Comparison of ENCODE assay signal across 18 cellular contexts in genomic region chr11:26931248-26931631, GRCh38.
A peak's percentile ranks its signal among the peaks of the same experiment; 100 is the strongest.
DNase-seq lines count a peak whose midpoint lies in the region; ATAC-seq and TF ChIP-seq lines count a peak whose summit lies in the region.
"Had no signal": no experiment of that assay in that cellular context is flagged by ENCODE, and none has a peak within 500 bp of the region (broad histone marks: within the 10 kb centered on the region; RNA-seq: fewer than 3 reads in every experiment).

No MANE protein-coding gene starts in this region.

- H3K36me3 Mint-ChIP-seq in nephron (ENCODE audit: low read depth) = no peaks in the 10 kb centered on the region
- no peaks in the 10 kb centered on the region for H3K36me3 Mint-ChIP-seq in CD14-positive monocyte

- H3K36me3 ChIP-seq in esophagus muscularis mucosa (no peaks in the 10 kb centered on the region), testis (ENCODE audit: low read depth, missing control alignments) (no peaks in the 10 kb centered on the region), lower lobe of right lung (no peaks in the 10 kb centered on the region)
- H3K36me3 ChIP-seq: left lung had no signal

- H3K9me3 Mint-ChIP-seq in nephron (peaks cover 10% of the 10 kb centered on the region), CD14-positive monocyte (peaks cover 2 to 9% (median 5%) of the 10 kb centered on the region in 7 donors)

- H3K9me3 ChIP-seq in esophagus muscularis mucosa (no peaks in the 10 kb centered on the region), testis (no peaks in the 10 kb centered on the region), lower lobe of right lung (no peaks in the 10 kb centered on the region)

- no peak for ATAC-seq in lower lobe of right lung
- ATAC-seq: activated CD4-positive, CD25-positive, alpha-beta regulatory T cell treated with anti-CD3 and anti-CD28 coated beads, Interleukin-2, amount 50 U/mL, for 24 hours; GM12878; HCT116 had no signal

- H3K27ac ChIP-seq in esophagus muscularis mucosa (replicated peaks in 1 of 4) = peak overlapping the region in 3 of 4 donors; percentile 15 to 20 (median 17)
- H3K27ac ChIP-seq in testis = no peak overlapping the region
- no peak overlapping the region for H3K27ac ChIP-seq in lower lobe of right lung
- H3K27ac ChIP-seq: left lung had no signal

- H3K4me1 ChIP-seq in esophagus muscularis mucosa = peaks cover 0 to 25% (median 12%) of the 10 kb centered on the region in 4 donors
- H3K4me1 ChIP-seq in testis = no peaks in the 10 kb centered on the region
- peaks cover 4% of the 10 kb centered on the region for H3K4me1 ChIP-seq in lower lobe of right lung
- H3K4me1 ChIP-seq: left lung had no signal

- peaks cover 25% of the 10 kb centered on the region for H3K4me1 Mint-ChIP-seq in nephron
- no peaks in the 10 kb centered on the region for H3K4me1 Mint-ChIP-seq in CD14-positive monocyte

- no peak for TF ChIP-seq CTCF in AG10803 (conservative IDR thresholded peaks at IDR 0.05; ENCODE audit: low read length)
- no peak for TF ChIP-seq CTCF in esophagus muscularis mucosa (IDR thresholded peaks at IDR 0.05)
- no peak for TF ChIP-seq CTCF in nephron (IDR thresholded peaks at IDR 0.05; ENCODE audit: unreplicated experiment in 3 of 3)
- no peak for TF ChIP-seq CTCF in testis (IDR thresholded peaks at IDR 0.05)
- TF ChIP-seq CTCF in CD14-positive monocyte (IDR thresholded peaks at IDR 0.05) = no peak
- TF ChIP-seq CTCF in lower lobe of right lung (IDR thresholded peaks at IDR 0.05) = no peak

- H3K27ac Mint-ChIP-seq in nephron (peak overlapping the region in 2 of 3 experiments; percentile 38 to 43), CD14-positive monocyte (no peak overlapping the region)
- H3K27ac Mint-ChIP-seq: dendritic cell treated with granulocyte-macrophage colony-stimulating factor and Interleukin-4, amounts not matched to agents 40 ng/mL and 50 ng/mL, for 4 days had no signal

- TF ChIP-seq POLR2A in esophagus muscularis mucosa (IDR thresholded peaks at IDR 0.05; ENCODE audit: low read depth) (no peak), testis (IDR thresholded peaks at IDR 0.05) (no peak)

- intact Hi-C loops in esophagus muscularis mucosa (cut with DNase I) (no loop called here), testis (cut with DNase I; ENCODE audit: low total_unique reads) (no loop called here), CD14-positive monocyte (cut with micrococcal nuclease) (no loop called here), lower lobe of right lung (cut with DNase I) (no loop called here)

- H3K27me3 ChIP-seq in esophagus muscularis mucosa (no peaks in the 10 kb centered on the region), testis (no peaks in the 10 kb centered on the region), lower lobe of right lung (ENCODE audit: low read depth) (no peaks in the 10 kb centered on the region)
- H3K27me3 ChIP-seq: left lung had no signal

- H3K27me3 Mint-ChIP-seq in nephron (ENCODE audit: low read depth) (peaks cover 4% of the 10 kb centered on the region), CD14-positive monocyte (ENCODE audit: low read depth in 3 of 3) (peaks cover 0 to 3% (median 3%) of the 10 kb centered on the region in 3 donors)
- H3K27me3 Mint-ChIP-seq: dendritic cell treated with granulocyte-macrophage colony-stimulating factor and Interleukin-4, amounts not matched to agents 40 ng/mL and 50 ng/mL, for 4 days had no signal

- WGBS in esophagus muscularis mucosa = 61% methylated on average over 1 of the region's 1 CpG
- WGBS in testis, 2 donors = 55 to 61% methylated on average over 1 of the region's 1 CpG

- DNase-seq in AG10803 (ENCODE audit: low read depth) (peak; percentile 94), GM04504 (ENCODE audit: low read depth) (peak; percentile 56), esophagus muscularis mucosa (ENCODE audit: extremely low spot score) (no peak), DMS153 (lab: John Stamatoyannopoulos, UW) (no peak), testis (no peak), CD14-positive monocyte (ENCODE audit: low spot score) (no peak), lower lobe of right lung (no peak)
- DNase-seq: activated effector memory CD4-positive, alpha-beta T cell treated with Interleukin-2 at 50 U/mL for 16 hours; aorta; left lung; MM.1S; NCI-H2081; SHP77 had no signal

- H3K4me3 Mint-ChIP-seq in nephron (no peak overlapping the region), CD14-positive monocyte (no peak overlapping the region)
- H3K4me3 Mint-ChIP-seq: dendritic cell treated with granulocyte-macrophage colony-stimulating factor and Interleukin-4, amounts not matched to agents 40 ng/mL and 50 ng/mL, for 4 days had no signal

- H3K4me3 ChIP-seq in AG10803 (ENCODE audit: low read length) = no peak overlapping the region
- H3K4me3 ChIP-seq in esophagus muscularis mucosa = no peak overlapping the region
- no peak overlapping the region for H3K4me3 ChIP-seq in testis
- H3K4me3 ChIP-seq in lower lobe of right lung = no peak overlapping the region
- H3K4me3 ChIP-seq: GM12878, left lung had no signal

- no peak for TF ChIP-seq EP300 in esophagus muscularis mucosa (IDR thresholded peaks at IDR 0.05)

Comparison
In these comparisons a context has a peak if more than half of its experiments do, and no peak if none do; other contexts are left out.
1. DNase-seq: peak in AG10803 (single experiment) and GM04504 (single experiment); none in esophagus muscularis mucosa (single experiment), DMS153 (single experiment), testis (single experiment), CD14-positive monocyte (single experiment) and lower lobe of right lung (single experiment).
2. H3K27ac ChIP-seq: peak in esophagus muscularis mucosa (3 of 4); none in testis (0 of 2) and lower lobe of right lung (single experiment).
3. H3K27ac Mint-ChIP-seq: peak in nephron (2 of 3); none in CD14-positive monocyte (0 of 7).